ENCODE assay signal across 8 cellular contexts in the genomic region with DNA sequence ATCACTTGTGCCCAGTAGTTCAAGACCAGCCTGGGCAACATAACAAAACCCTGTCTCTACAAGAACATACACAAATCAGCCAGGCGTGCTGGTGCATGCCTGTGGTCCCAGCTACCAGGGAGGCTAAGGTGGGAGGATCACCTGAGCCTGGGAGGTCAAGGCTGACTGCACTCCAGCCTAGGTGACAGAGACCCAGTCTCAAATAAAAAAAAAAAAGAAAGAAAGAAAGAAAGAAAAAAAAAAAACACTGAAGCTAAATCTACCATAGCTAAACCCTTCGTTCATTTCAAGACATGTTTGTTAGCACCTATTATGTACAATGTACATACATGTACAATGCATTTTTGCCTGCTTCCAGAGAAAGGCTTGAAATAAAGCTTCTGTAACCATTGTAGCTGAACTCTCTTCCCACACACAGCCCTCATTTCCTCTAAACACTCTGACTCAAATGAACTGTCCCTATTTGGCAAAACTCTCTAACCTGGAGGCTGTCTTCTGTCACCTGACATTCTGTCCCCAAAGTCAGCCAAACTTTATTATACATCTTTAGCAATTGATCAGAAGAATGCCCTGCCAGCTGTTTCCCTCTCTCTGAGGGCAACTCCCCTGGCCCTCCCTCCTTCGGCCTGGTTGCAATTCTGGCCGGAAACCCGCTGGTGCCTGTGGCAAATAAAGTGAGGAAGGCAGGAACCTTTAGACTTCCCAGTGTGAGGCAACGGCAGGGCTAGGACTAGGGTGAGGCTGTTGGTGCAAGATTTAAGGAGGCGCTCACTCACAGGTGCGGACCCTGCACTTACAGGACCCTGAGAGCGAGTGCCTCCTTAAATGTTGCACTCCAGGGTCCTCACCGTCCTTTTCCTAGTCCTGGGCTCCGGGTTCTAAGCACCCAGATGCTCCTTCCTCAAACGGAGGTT. TPM values are rescaled to one million over a fixed set of nuclear protein-coding genes. Genes with fewer than 3 reads are reported as not detected.
DNase-seq lines count a peak whose midpoint lies in the region; ATAC-seq, FAIRE-seq and TF ChIP-seq lines count a peak whose summit lies in the region.

No MANE protein-coding gene starts in this region.

- H4K20me1 ChIP-seq in BLaER1 treated with 17β-estradiol and CSF1 and Interleukin-3, amounts not matched to agents 10 nM and 100 nM, result peaks cover 10 to 64% (median 43%) of the 10 kb centered on the region in 11 experiments; a peak in 21 of 22 replicates
- H4K20me1 ChIP-seq in H9 (ENCODE audit: control insufficient read depth, insufficient read depth, insufficient read length), result peaks cover 4% of the 10 kb centered on the region
- no peaks in the 10 kb centered on the region for H4K20me1 ChIP-seq in SU-DHL-6 (ENCODE audit: low read depth, low read length)
- no peaks in the 10 kb centered on the region for H4K20me1 ChIP-seq in HepG2 (ENCODE audit: insufficient read depth, low read length)

- H3K4me1 Mint-ChIP-seq in H9, result peaks cover 15 to 20% of the 10 kb centered on the region in 2 experiments

- POLR2A ChIA-PET in HepG2 (lab: Yijun Ruan, JAX), result interaction anchor here (1.0 to 1.7 kb wide), 5 partner anchors 21 to 86 kb away, joined by 3 to 8 read pairs (median 7); a partner anchor contains a TSS

- no peaks in the 10 kb centered on the region for H3K9me3 Mint-ChIP-seq in H9

- no peak overlapping the region for H3K14ac ChIP-seq in H9 (ENCODE audit: insufficient read depth, low read length)

- no peaks in the 10 kb centered on the region for H3K36me3 Mint-ChIP-seq in H9 (ENCODE audit: insufficient read depth in 1 of 3, low read depth in 3 of 3)

- in situ Hi-C loops in HepG2 (cut with HindIII; ENCODE audit: extremely low pct_ligation_motif_present, low pct_unique_long_range_greater_than_20kb), result loop anchor here (5.0 kb wide), 1 partner anchor 78 kb away; no protein-coding TSS in a partner anchor

- no peak overlapping the region for H2AK5ac ChIP-seq in H9 (ENCODE audit: insufficient read length, low read length)

- TSS peak; percentile 36 for BruUV-seq in HepG2 (replicated peaks; lab: Mats Ljungman, UMichigan)

- CTCF ChIA-PET in HepG2 (lab: Yijun Ruan, JAX; ENCODE audit: low intra/inter-chr PET ratio, low total read pairs), result no interaction called here

- no peak overlapping the region for H3K23ac ChIP-seq in H9 (ENCODE audit: insufficient read length, low read depth, low read length)

- H3K27me3 ChIP-seq in BLaER1 treated with 17β-estradiol and CSF1 and Interleukin-3, amounts not matched to agents 10 nM and 100 nM, result no peaks in the 10 kb centered on the region
- H3K27me3 ChIP-seq in H9 (ENCODE audit: insufficient read depth, low read length), result peaks cover 3% of the 10 kb centered on the region; the same call in 1 of the 2 replicates
- no peaks in the 10 kb centered on the region for H3K27me3 ChIP-seq in SU-DHL-6 (ENCODE audit: low read length)
- no peaks in the 10 kb centered on the region for H3K27me3 ChIP-seq in colonic mucosa
- no peaks in the 10 kb centered on the region; a peak in 1 of 5 replicates for H3K27me3 ChIP-seq in HepG2 (ENCODE audit: control insufficient read depth in 1 of 2, insufficient read depth in 2 of 2, low read length in 2 of 2)

- H3K9me2 ChIP-seq in SU-DHL-6 (replicated peaks; ENCODE audit: insufficient read depth, low read length), result no peaks in the 10 kb centered on the region

- peaks cover 22% of the 10 kb centered on the region for H3K23me2 ChIP-seq in H9 (ENCODE audit: insufficient read length, low read depth, low read length, poor library complexity, severe bottlenecking)

- H4K91ac ChIP-seq in H9 (ENCODE audit: insufficient read length, low read depth, low read length), result no peak overlapping the region

- no peak overlapping the region for H3K18ac ChIP-seq in H9 (ENCODE audit: insufficient read length, low read depth, low read length)

- no peaks in the 10 kb centered on the region for H3K9me3 ChIP-seq in BLaER1 treated with 17β-estradiol and CSF1 and Interleukin-3, amounts not matched to agents 10 nM and 100 nM (replicated peaks in 1 of 11)
- H3K9me3 ChIP-seq in H9 (ENCODE audit: control insufficient read depth, low read depth, low read length), result no peaks in the 10 kb centered on the region
- no peaks in the 10 kb centered on the region for H3K9me3 ChIP-seq in SU-DHL-6 (ENCODE audit: insufficient read depth, low read length)
- H3K9me3 ChIP-seq in colonic mucosa, result no peaks in the 10 kb centered on the region
- H3K9me3 ChIP-seq in HepG2 (ENCODE audit: low read length), result no peaks in the 10 kb centered on the region

- H3K79me1 ChIP-seq in H9 (ENCODE audit: insufficient read depth, low read depth, low read length, poor library complexity, severe bottlenecking), result no peaks in the 10 kb centered on the region

- H3K27ac ChIP-seq in BLaER1 treated with 17β-estradiol and CSF1 and Interleukin-3, amounts not matched to agents 10 nM and 100 nM, result peak overlapping the region; percentile 64 to 92 (median 86); a peak in 21 of 22 replicates
- H3K27ac ChIP-seq in H9 (ENCODE audit: insufficient read length, low read depth, low read length), result no peak overlapping the region
- no peak overlapping the region for H3K27ac ChIP-seq in SU-DHL-6 (ENCODE audit: low read depth, low read length)
- peak overlapping the region; percentile 87 for H3K27ac ChIP-seq in colonic mucosa
- H3K27ac ChIP-seq in HepG2 (ENCODE audit: extremely low read length, insufficient read depth, low read length), result peak overlapping the region; percentile 65

- no peak overlapping the region for H2AFZ ChIP-seq in H9 (ENCODE audit: low read length)
- no peak overlapping the region for H2AFZ ChIP-seq in SU-DHL-6 (ENCODE audit: low read depth, low read length, severe bottlenecking)
- peak overlapping the region; percentile 70 for H2AFZ ChIP-seq in HepG2 (ENCODE audit: low read length)

- H2BK12ac ChIP-seq in H9 (ENCODE audit: insufficient read length, low read depth, low read length), result no peak overlapping the region

- H3K4me3 Mint-ChIP-seq in H9, result peak overlapping the region; percentile 80 to 94

- intact Hi-C loops in colonic mucosa (cut with DNase I) (no loop called here), HepG2 (cut with micrococcal nuclease; ENCODE audit: unreplicated experiment) (loop anchor here (10.0 kb wide), 1 partner anchor 70 kb away; a partner anchor contains a TSS)

- H3K36me3 ChIP-seq in BLaER1 treated with 17β-estradiol and CSF1 and Interleukin-3, amounts not matched to agents 10 nM and 100 nM, result peaks cover 15 to 47% (median 37%) of the 10 kb centered on the region in 11 experiments; a peak in 21 of 22 replicates
- no peaks in the 10 kb centered on the region for H3K36me3 ChIP-seq in SU-DHL-6 (ENCODE audit: low read length)
- H3K36me3 ChIP-seq in colonic mucosa, result no peaks in the 10 kb centered on the region
- H3K36me3 ChIP-seq in HepG2 (replicated peaks in 1 of 2; ENCODE audit: control insufficient read depth in 1 of 2, insufficient read depth in 2 of 2, low read length in 2 of 2), result no peaks in the 10 kb centered on the region

- H3K27ac Mint-ChIP-seq in H9, result no peak overlapping the region

- WGBS in H9 (ENCODE audit: extremely low coverage, insufficient read length, low lambda C conversion rate), result no CpG with 5 or more reads among the region's 12 CpGs
- WGBS in HepG2 (ENCODE audit: low lambda C conversion rate), result 12% methylated on average over 10 of the region's 12 CpGs

- no peak overlapping the region for H3K4ac ChIP-seq in H9 (ENCODE audit: low read depth, low read length)

- H3K79me2 ChIP-seq in H9 (ENCODE audit: insufficient read depth, low read length) (no peaks in the 10 kb centered on the region), SU-DHL-6 (ENCODE audit: insufficient read depth, low read length) (no peaks in the 10 kb centered on the region), HepG2 (ENCODE audit: insufficient read depth, low read length) (peaks cover 13% of the 10 kb centered on the region)

- TF ChIP-seq EP300 in HepG2 (IDR thresholded peaks at IDR 0.05; ENCODE audit: low read depth in 2 of 2, low read length in 2 of 2) (no peak), HepG2 (CRISPR knock-in tag; IDR thresholded peaks at IDR 0.05; ENCODE audit: borderline replicate concordance) (no peak)

- H3K4me3 ChIP-seq in BLaER1 treated with 17β-estradiol and CSF1 and Interleukin-3, amounts not matched to agents 10 nM and 100 nM, result peak overlapping the region; percentile 90 to 99 (median 92)
- H3K4me3 ChIP-seq in SU-DHL-6 (ENCODE audit: insufficient read depth, low read length, poor library complexity, severe bottlenecking) (no peak overlapping the region), colonic mucosa (peak overlapping the region; percentile 68), HepG2 (replicated peaks in 1 of 3; ENCODE audit: insufficient read depth in 1 of 3, low read depth in 2 of 3, low read length in 3 of 3) (peak overlapping the region; percentile 83 to 87 (median 85))

- H3F3A ChIP-seq in SU-DHL-6 (ENCODE audit: insufficient read depth), result peaks cover 4% of the 10 kb centered on the region; the same call in 1 of the 2 replicates

- H2BK20ac ChIP-seq in H9 (ENCODE audit: low read depth, low read length, poor library complexity, severe bottlenecking), result no peak overlapping the region

- no peak overlapping the region for H3K56ac ChIP-seq in H9 (ENCODE audit: insufficient read length, low read depth, low read length)

- H4K5ac ChIP-seq in H9 (ENCODE audit: insufficient read length, low read depth, low read length), result no peak overlapping the region

- DNase-seq in H9 (peak; percentile 64), colonic mucosa (peak; percentile 92), HepG2 (ENCODE audit: low spot score) (peak; percentile 87), germinal center (ENCODE audit: low spot score) (no peak), NCI-H2081 treated with DMSO at 0.1 percent for 48 hours (lab: John Stamatoyannopoulos, UW) (no peak)
- DNase-seq in stimulated activated CD4-positive, alpha-beta T cell treated with anti-CD3 and anti-CD28 coated beads, Interleukin-4, amount 100 ng/mL, for 4 hours, result peak; percentile 22 to 29

- TF ChIP-seq POLR2A in HepG2 (IDR thresholded peaks at IDR 0.05; ENCODE audit: insufficient read depth in 1 of 2, low read depth in 2 of 2, low read length in 2 of 2), result peak in 1 of 2 experiments; percentile 44; a peak in 1 of 4 replicates

- peak; percentile 51 for FAIRE-seq in HepG2 (lab: Jason Lieb, UNC)

- H3K4me2 ChIP-seq in BLaER1 treated with 17β-estradiol and CSF1 and Interleukin-3, amounts not matched to agents 10 nM and 100 nM, result peak overlapping the region; percentile 75 to 97 (median 93)
- H3K4me2 ChIP-seq in H9 (ENCODE audit: insufficient read depth, insufficient read length, low read length) (peak overlapping the region; percentile 86), SU-DHL-6 (ENCODE audit: low read depth, low read length, poor library complexity, severe bottlenecking) (peak overlapping the region; percentile 78), HepG2 (ENCODE audit: low read depth, low read length) (peak overlapping the region; percentile 88)

- TF ChIP-seq CTCF in H9 (conservative IDR thresholded peaks at IDR 0.05) (no peak), SU-DHL-6 (IDR thresholded peaks at IDR 0.05; ENCODE audit: insufficient read depth, low read length, poor library complexity, severe bottlenecking) (no peak), colonic mucosa (IDR thresholded peaks at IDR 0.05) (no peak), HepG2 (CRISPR knock-in tag; IDR thresholded peaks at IDR 0.05) (no peak; the same call in 1 of the 2 replicates)

- no peak overlapping the region for H2BK120ac ChIP-seq in H9 (ENCODE audit: low read depth, low read length, poor library complexity, severe bottlenecking)

- no peak overlapping the region for H2BK5ac ChIP-seq in H9 (ENCODE audit: insufficient read length, low read length)

- TF ChIP-seq RAD21 in HepG2 (CRISPR knock-in tag; IDR thresholded peaks at IDR 0.05), result no peak

- peak; percentile 85 for ATAC-seq in HepG2

- H4K8ac ChIP-seq in H9 (replicated peaks; ENCODE audit: insufficient read length, low read depth, low read length), result no peak overlapping the region

- H3K27me3 Mint-ChIP-seq in H9 (ENCODE audit: low read depth), result peaks cover 34% of the 10 kb centered on the region

- no peak overlapping the region for H2BK15ac ChIP-seq in H9 (ENCODE audit: low read depth, low read length)

- no peak overlapping the region for H3T11ph ChIP-seq in H9 (ENCODE audit: low read length)

- peak overlapping the region; percentile 83 to 93 (median 88) for H3K9ac ChIP-seq in BLaER1 treated with 17β-estradiol and CSF1 and Interleukin-3, amounts not matched to agents 10 nM and 100 nM
- no peak overlapping the region for H3K9ac ChIP-seq in H9 (ENCODE audit: extremely low read depth, insufficient read length, low read length)
- no peak overlapping the region for H3K9ac ChIP-seq in SU-DHL-6 (ENCODE audit: low read length)
- H3K9ac ChIP-seq in colonic mucosa (ENCODE audit: low read depth in 2 of 2, low read length in 2 of 2), result peak overlapping the region; percentile 97 to 100
- peak overlapping the region; percentile 73 for H3K9ac ChIP-seq in HepG2 (ENCODE audit: insufficient read depth, low read depth, low read length)

- H3K4me1 ChIP-seq in BLaER1 treated with 17β-estradiol and CSF1 and Interleukin-3, amounts not matched to agents 10 nM and 100 nM, result peaks cover 30 to 67% (median 53%) of the 10 kb centered on the region in 10 experiments
- H3K4me1 ChIP-seq in H9 (ENCODE audit: insufficient read depth, low read length) (no peaks in the 10 kb centered on the region), colonic mucosa (no peaks in the 10 kb centered on the region), HepG2 (ENCODE audit: insufficient read depth, low read length) (peaks cover 11% of the 10 kb centered on the region)

RNA-seq across cellular contexts. Expression of a gene that starts 1.8 kb away (rescaled TPM):
- 18.8 and 20.4 TPM in 2 replicates for total RNA-seq in H9 (2021)
- 100 to 1,000 TPM; 482 to 569 TPM for total RNA-seq in colonic mucosa
- total RNA-seq in HepG2 (2016; rRNA removed; fragmentation: Illumina TruSeq; extraction: Trizol), result 25.9 and 32.5 TPM in 2 replicates
- 17.2 and 20.2 TPM in 2 replicates for total RNA-seq in HepG2 (2016; cell fraction: cytosol; rRNA removed; fragmentation: Illumina TruSeq; extraction: Trizol; ENCODE audit: low read depth)
- total RNA-seq in HepG2 (2016; cell fraction: insoluble cytoplasmic fraction; rRNA removed; fragmentation: Illumina TruSeq; extraction: Trizol), result 27.1 and 33.1 TPM in 2 replicates
- total RNA-seq in HepG2 (2016; cell fraction: membrane; rRNA removed; fragmentation: Illumina TruSeq; extraction: Trizol), result 23.3 and 25.9 TPM in 2 replicates
- total RNA-seq in HepG2 (2016; cell fraction: nucleus; rRNA removed; fragmentation: Illumina TruSeq; extraction: Trizol), result 19.2 and 21.3 TPM in 2 replicates
- polyA plus RNA-seq in HepG2 (2011; rRNA removed), result 58.4 and 67.9 TPM in 2 replicates
- 53.8 and 78.5 TPM in 2 replicates for polyA plus RNA-seq in HepG2 (2011; cell fraction: cytosol; rRNA removed)
- polyA plus RNA-seq in HepG2 (2011; cell fraction: nucleus; rRNA removed), result 67.5 and 68.2 TPM in 2 replicates
- polyA plus RNA-seq in HepG2 (2012), result 22.1 and 28.3 TPM in 2 replicates
- polyA plus RNA-seq in HepG2 (2016; cell fraction: cytosol; fragmentation: Illumina TruSeq; extraction: Trizol; ENCODE audit: low read depth), result 21.9 and 22.2 TPM in 2 replicates
- 29.8 and 29.9 TPM in 2 replicates for polyA plus RNA-seq in HepG2 (2016; cell fraction: insoluble cytoplasmic fraction; fragmentation: Illumina TruSeq; extraction: Trizol; ENCODE audit: low read depth)
- 24.0 and 25.6 TPM in 2 replicates for polyA plus RNA-seq in HepG2 (2016; cell fraction: membrane; fragmentation: Illumina TruSeq; extraction: Trizol; ENCODE audit: low read depth)
- 27.5 and 29.5 TPM in 2 replicates for polyA plus RNA-seq in HepG2 (2016; cell fraction: nucleus; fragmentation: Illumina TruSeq; extraction: Trizol; ENCODE audit: insufficient read depth, low read depth)
- polyA minus RNA-seq in HepG2 (2011; rRNA and poly(A)+ RNA removed; ENCODE audit: low replicate concordance), result 60.6 and 68.2 TPM in 2 replicates
- polyA minus RNA-seq in HepG2 (2011; cell fraction: cytosol; rRNA and poly(A)+ RNA removed), result 27.7 and 31.3 TPM in 2 replicates
- polyA minus RNA-seq in HepG2 (2011; cell fraction: nucleus; rRNA and poly(A)+ RNA removed), result 15.2 and 19.4 TPM in 2 replicates

RNA-seq across cellular contexts. Expression of a gene that starts 7.8 kb away (rescaled TPM):
- total RNA-seq in H9 (2021) (not detected in 2 replicates), colonic mucosa (10 to 100 TPM in 1 of 2 donors, 1 to 10 TPM in 1; 6.4 to 11.3 TPM), HepG2 (2016; rRNA removed; fragmentation: Illumina TruSeq; extraction: Trizol) (0.27 TPM in 1 of 2 replicates, not detected in the other)
- not detected in 2 replicates for total RNA-seq in HepG2 (2016; cell fraction: cytosol; rRNA removed; fragmentation: Illumina TruSeq; extraction: Trizol; ENCODE audit: low read depth)
- 0.04 TPM in 1 of 2 replicates, not detected in the other for total RNA-seq in HepG2 (2016; cell fraction: insoluble cytoplasmic fraction; rRNA removed; fragmentation: Illumina TruSeq; extraction: Trizol)
- total RNA-seq in HepG2 (2016; cell fraction: membrane; rRNA removed; fragmentation: Illumina TruSeq; extraction: Trizol), result 0.10 and 0.12 TPM in 2 replicates
- total RNA-seq in HepG2 (2016; cell fraction: nucleus; rRNA removed; fragmentation: Illumina TruSeq; extraction: Trizol), result not detected in 2 replicates
- polyA plus RNA-seq in HepG2 (2011; rRNA removed), result 0.17 TPM in 2 replicates
- polyA plus RNA-seq in HepG2 (2011; cell fraction: cytosol; rRNA removed), result 0.03 and 0.05 TPM in 2 replicates
- polyA plus RNA-seq in HepG2 (2011; cell fraction: nucleus; rRNA removed), result 0.19 and 0.43 TPM in 2 replicates
- 0.30 and 0.32 TPM in 2 replicates for polyA plus RNA-seq in HepG2 (2012)
- 0.27 and 0.37 TPM in 2 replicates for polyA plus RNA-seq in HepG2 (2016; cell fraction: cytosol; fragmentation: Illumina TruSeq; extraction: Trizol; ENCODE audit: low read depth)
- polyA plus RNA-seq in HepG2 (2016; cell fraction: insoluble cytoplasmic fraction; fragmentation: Illumina TruSeq; extraction: Trizol; ENCODE audit: low read depth), result 0.32 and 0.36 TPM in 2 replicates
- 0.44 and 0.72 TPM in 2 replicates for polyA plus RNA-seq in HepG2 (2016; cell fraction: membrane; fragmentation: Illumina TruSeq; extraction: Trizol; ENCODE audit: low read depth)
- 0.77 TPM in 1 of 2 replicates, not detected in the other for polyA plus RNA-seq in HepG2 (2016; cell fraction: nucleus; fragmentation: Illumina TruSeq; extraction: Trizol; ENCODE audit: insufficient read depth, low read depth)
- 0.23 and 0.32 TPM in 2 replicates for polyA minus RNA-seq in HepG2 (2011; rRNA and poly(A)+ RNA removed; ENCODE audit: low replicate concordance)
- 0.26 TPM in 1 of 2 replicates, not detected in the other for polyA minus RNA-seq in HepG2 (2011; cell fraction: cytosol; rRNA and poly(A)+ RNA removed)
- 0.52 TPM in 1 of 2 replicates, not detected in the other for polyA minus RNA-seq in HepG2 (2011; cell fraction: nucleus; rRNA and poly(A)+ RNA removed)

RNA-seq across cellular contexts. Expression of a gene that starts 20.6 kb away (rescaled TPM):
- 6.7 and 8.5 TPM in 2 replicates for total RNA-seq in H9 (2021)
- total RNA-seq in colonic mucosa, result 10 to 100 TPM in 1 of 2 donors, 1 to 10 TPM in 1; 6.8 to 24.0 TPM
- total RNA-seq in HepG2 (2016; rRNA removed; fragmentation: Illumina TruSeq; extraction: Trizol), result 9.0 and 14.5 TPM in 2 replicates
- total RNA-seq in HepG2 (2016; cell fraction: cytosol; rRNA removed; fragmentation: Illumina TruSeq; extraction: Trizol; ENCODE audit: low read depth), result 2.3 and 3.9 TPM in 2 replicates
- 7.0 and 14.8 TPM in 2 replicates for total RNA-seq in HepG2 (2016; cell fraction: insoluble cytoplasmic fraction; rRNA removed; fragmentation: Illumina TruSeq; extraction: Trizol)
- total RNA-seq in HepG2 (2016; cell fraction: membrane; rRNA removed; fragmentation: Illumina TruSeq; extraction: Trizol), result 4.8 and 4.9 TPM in 2 replicates
- 14.9 and 15.3 TPM in 2 replicates for total RNA-seq in HepG2 (2016; cell fraction: nucleus; rRNA removed; fragmentation: Illumina TruSeq; extraction: Trizol)
- polyA plus RNA-seq in HepG2 (2011; rRNA removed), result 11.3 and 14.2 TPM in 2 replicates
- 7.0 and 9.5 TPM in 2 replicates for polyA plus RNA-seq in HepG2 (2011; cell fraction: cytosol; rRNA removed)
- 48.5 and 59.0 TPM in 2 replicates for polyA plus RNA-seq in HepG2 (2011; cell fraction: nucleus; rRNA removed)
- 9.8 and 10.4 TPM in 2 replicates for polyA plus RNA-seq in HepG2 (2012)
- polyA plus RNA-seq in HepG2 (2016; cell fraction: cytosol; fragmentation: Illumina TruSeq; extraction: Trizol; ENCODE audit: low read depth), result 2.9 and 3.2 TPM in 2 replicates
- 10.2 and 10.8 TPM in 2 replicates for polyA plus RNA-seq in HepG2 (2016; cell fraction: insoluble cytoplasmic fraction; fragmentation: Illumina TruSeq; extraction: Trizol; ENCODE audit: low read depth)
- polyA plus RNA-seq in HepG2 (2016; cell fraction: membrane; fragmentation: Illumina TruSeq; extraction: Trizol; ENCODE audit: low read depth), result 3.5 and 4.6 TPM in 2 replicates
- polyA plus RNA-seq in HepG2 (2016; cell fraction: nucleus; fragmentation: Illumina TruSeq; extraction: Trizol; ENCODE audit: insufficient read depth, low read depth), result 27.3 and 35.6 TPM in 2 replicates
- polyA minus RNA-seq in HepG2 (2011; rRNA and poly(A)+ RNA removed; ENCODE audit: low replicate concordance), result 4.6 and 12.1 TPM in 2 replicates
- 8.2 and 9.8 TPM in 2 replicates for polyA minus RNA-seq in HepG2 (2011; cell fraction: cytosol; rRNA and poly(A)+ RNA removed)
- polyA minus RNA-seq in HepG2 (2011; cell fraction: nucleus; rRNA and poly(A)+ RNA removed), result 19.8 and 21.6 TPM in 2 replicates

RNA-seq across cellular contexts. Expression of a gene that starts 50.1 kb away (rescaled TPM):
- total RNA-seq in H9 (2021) (38.0 and 42.8 TPM in 2 replicates), colonic mucosa (10 to 100 TPM; 22.3 to 40.7 TPM), HepG2 (2016; rRNA removed; fragmentation: Illumina TruSeq; extraction: Trizol) (21.8 and 26.3 TPM in 2 replicates)
- 6.7 and 8.5 TPM in 2 replicates for total RNA-seq in HepG2 (2016; cell fraction: cytosol; rRNA removed; fragmentation: Illumina TruSeq; extraction: Trizol; ENCODE audit: low read depth)
- 20.1 and 27.3 TPM in 2 replicates for total RNA-seq in HepG2 (2016; cell fraction: insoluble cytoplasmic fraction; rRNA removed; fragmentation: Illumina TruSeq; extraction: Trizol)
- total RNA-seq in HepG2 (2016; cell fraction: membrane; rRNA removed; fragmentation: Illumina TruSeq; extraction: Trizol), result 10.4 and 12.8 TPM in 2 replicates
- total RNA-seq in HepG2 (2016; cell fraction: nucleus; rRNA removed; fragmentation: Illumina TruSeq; extraction: Trizol), result 15.2 and 17.3 TPM in 2 replicates
- polyA plus RNA-seq in HepG2 (2011; rRNA removed), result 24.7 and 28.7 TPM in 2 replicates
- polyA plus RNA-seq in HepG2 (2011; cell fraction: cytosol; rRNA removed), result 21.1 and 30.4 TPM in 2 replicates
- 17.0 and 19.0 TPM in 2 replicates for polyA plus RNA-seq in HepG2 (2011; cell fraction: nucleus; rRNA removed)
- 22.3 and 28.4 TPM in 2 replicates for polyA plus RNA-seq in HepG2 (2012)
- polyA plus RNA-seq in HepG2 (2016; cell fraction: cytosol; fragmentation: Illumina TruSeq; extraction: Trizol; ENCODE audit: low read depth), result 7.4 and 7.7 TPM in 2 replicates
- polyA plus RNA-seq in HepG2 (2016; cell fraction: insoluble cytoplasmic fraction; fragmentation: Illumina TruSeq; extraction: Trizol; ENCODE audit: low read depth), result 25.4 and 33.4 TPM in 2 replicates
- 10.3 and 12.0 TPM in 2 replicates for polyA plus RNA-seq in HepG2 (2016; cell fraction: membrane; fragmentation: Illumina TruSeq; extraction: Trizol; ENCODE audit: low read depth)
- polyA plus RNA-seq in HepG2 (2016; cell fraction: nucleus; fragmentation: Illumina TruSeq; extraction: Trizol; ENCODE audit: insufficient read depth, low read depth), result 29.4 and 29.9 TPM in 2 replicates
- polyA minus RNA-seq in HepG2 (2011; rRNA and poly(A)+ RNA removed; ENCODE audit: low replicate concordance), result 30.5 and 32.9 TPM in 2 replicates
- 16.2 and 18.3 TPM in 2 replicates for polyA minus RNA-seq in HepG2 (2011; cell fraction: cytosol; rRNA and poly(A)+ RNA removed)
- polyA minus RNA-seq in HepG2 (2011; cell fraction: nucleus; rRNA and poly(A)+ RNA removed), result 12.6 and 14.9 TPM in 2 replicates

RNA-seq across cellular contexts. Expression of a gene that starts 50.4 kb away (rescaled TPM):
- total RNA-seq in H9 (2021), result 11.4 and 11.9 TPM in 2 replicates
- total RNA-seq in colonic mucosa, result 1 to 10 TPM in 1 of 2 donors, under 1 TPM in 1; 0.52 to 2.4 TPM
- total RNA-seq in HepG2 (2016; rRNA removed; fragmentation: Illumina TruSeq; extraction: Trizol), result 0.24 TPM in 1 of 2 replicates, not detected in the other
- 0.53 TPM in 1 of 2 replicates, not detected in the other for total RNA-seq in HepG2 (2016; cell fraction: cytosol; rRNA removed; fragmentation: Illumina TruSeq; extraction: Trizol; ENCODE audit: low read depth)
- total RNA-seq in HepG2 (2016; cell fraction: insoluble cytoplasmic fraction; rRNA removed; fragmentation: Illumina TruSeq; extraction: Trizol), result 0.26 TPM in 1 of 2 replicates, not detected in the other
- total RNA-seq in HepG2 (2016; cell fraction: membrane; rRNA removed; fragmentation: Illumina TruSeq; extraction: Trizol), result 0.21 TPM in 1 of 2 replicates, not detected in the other
- total RNA-seq in HepG2 (2016; cell fraction: nucleus; rRNA removed; fragmentation: Illumina TruSeq; extraction: Trizol), result not detected in 2 replicates
- polyA plus RNA-seq in HepG2 (2011; rRNA removed), result 0.20 and 0.21 TPM in 2 replicates
- 0.18 and 0.24 TPM in 2 replicates for polyA plus RNA-seq in HepG2 (2011; cell fraction: cytosol; rRNA removed)
- 0.21 and 0.42 TPM in 2 replicates for polyA plus RNA-seq in HepG2 (2011; cell fraction: nucleus; rRNA removed)
- polyA plus RNA-seq in HepG2 (2012), result 0.23 and 0.27 TPM in 2 replicates
- 0.16 TPM in 1 of 2 replicates, not detected in the other for polyA plus RNA-seq in HepG2 (2016; cell fraction: cytosol; fragmentation: Illumina TruSeq; extraction: Trizol; ENCODE audit: low read depth)
- polyA plus RNA-seq in HepG2 (2016; cell fraction: insoluble cytoplasmic fraction; fragmentation: Illumina TruSeq; extraction: Trizol; ENCODE audit: low read depth), result 0.53 TPM in 1 of 2 replicates, not detected in the other
- not detected in 2 replicates for polyA plus RNA-seq in HepG2 (2016; cell fraction: membrane; fragmentation: Illumina TruSeq; extraction: Trizol; ENCODE audit: low read depth)
- polyA plus RNA-seq in HepG2 (2016; cell fraction: nucleus; fragmentation: Illumina TruSeq; extraction: Trizol; ENCODE audit: insufficient read depth, low read depth), result 0.52 and 1.4 TPM in 2 replicates
- 0.06 and 0.07 TPM in 2 replicates for polyA minus RNA-seq in HepG2 (2011; rRNA and poly(A)+ RNA removed; ENCODE audit: low replicate concordance)
- polyA minus RNA-seq in HepG2 (2011; cell fraction: cytosol; rRNA and poly(A)+ RNA removed), result not detected in 2 replicates
- 0.13 TPM in 1 of 2 replicates, not detected in the other for polyA minus RNA-seq in HepG2 (2011; cell fraction: nucleus; rRNA and poly(A)+ RNA removed)

Comparison
In these comparisons a context has a peak if more than half of its experiments do, and no peak if none do; other contexts are left out.
1. H3K27ac ChIP-seq: peak in BLaER1 treated with 17β-estradiol and CSF1 and Interleukin-3, amounts not matched to agents 10 nM and 100 nM (11 of 11), colonic mucosa (single experiment) and HepG2 (single experiment); none in H9 (single experiment) and SU-DHL-6 (single experiment).
2. H3K9ac ChIP-seq: peak in BLaER1 treated with 17β-estradiol and CSF1 and Interleukin-3, amounts not matched to agents 10 nM and 100 nM (11 of 11), colonic mucosa (2 of 2) and HepG2 (single experiment); none in H9 (single experiment) and SU-DHL-6 (single experiment).
3. DNase-seq: peak in H9 (single experiment), colonic mucosa (single experiment), HepG2 (single experiment) and stimulated activated CD4-positive, alpha-beta T cell treated with anti-CD3 and anti-CD28 coated beads, Interleukin-4, amount 100 ng/mL, for 4 hours (2 of 2); none in germinal center (single experiment) and NCI-H2081 treated with DMSO at 0.1 percent for 48 hours (single experiment).
4. RNA of a gene that starts 1.8 kb away (total RNA-seq): 482 to 569 TPM in colonic mucosa; 17.2 to 33.1 TPM in HepG2 and 18.8 to 20.4 TPM in H9; every median in the first group is over 10 times any median in the second.
5. Peak in every context shown above with its lines, with median percentiles within 50 percentile points of each other: H3K4me2 ChIP-seq.